ENCODE assay signal across 33 cellular contexts in genomic region chr16:79612207-79612606, GRCh38. TPM values are rescaled to one million over a fixed set of nuclear protein-coding genes. Genes with fewer than 3 reads are reported as not detected.
DNase-seq lines count a peak whose midpoint lies in the region; FAIRE-seq and TF ChIP-seq lines count a peak whose summit lies in the region.
"Had no signal": no experiment of that assay in that cellular context is flagged by ENCODE, and none has a peak within 500 bp of the region (broad histone marks: within the 10 kb centered on the region; RNA-seq: fewer than 3 reads in every experiment).

No MANE protein-coding gene starts in this region.

- TF ChIP-seq CTCF in LNCaP clone FGC (IDR thresholded peaks at IDR 0.05; ENCODE audit: control insufficient read depth, extremely low read depth, insufficient read depth) (no peak), choroid plexus epithelial cell (conservative IDR thresholded peaks at IDR 0.05; ENCODE audit: low read depth, low read length) (no peak), kidney (IDR thresholded peaks at IDR 0.05; ENCODE audit: borderline replicate concordance, extremely low read depth, insufficient read depth) (no peak)

- peak; percentile 72 for DNase-seq in A172 (ENCODE audit: low spot score)
- DNase-seq in LNCaP clone FGC (ENCODE audit: low read depth), result peak; percentile 65
- DNase-seq in choroid plexus epithelial cell (ENCODE audit: low read depth), result peak; percentile 30
- DNase-seq in kidney glomerular epithelial cell (lab: John Stamatoyannopoulos, UW), result peak; percentile 60
- DNase-seq in MV-4-11 (lab: John Stamatoyannopoulos, UW), result no peak
- no peak for DNase-seq in kidney
- DNase-seq in GM03348 (ENCODE audit: low spot score), result no peak
- DNase-seq in activated CD8-positive, alpha-beta memory T cell treated with anti-CD3 and anti-CD28 coated beads, Interleukin-2, amount 50 U/mL, for 4 hours, result no peak
- DNase-seq: activated CD4-positive, alpha-beta T cell treated with anti-CD3 and anti-CD28 coated beads for 48 hours; activated CD8-positive, alpha-beta memory T cell treated with anti-CD3 and anti-CD28 coated beads for 24 hours; activated effector memory CD4-positive, alpha-beta T cell treated with anti-CD3 and anti-CD28 coated beads, Interleukin-2, amount 50 U/mL, for 16 hours; activated T-cell treated with anti-CD3 and anti-CD28 coated beads, Interleukin-2, amount 50 U/mL, for 1 hour; BE2C; body of pancreas; colonic mucosa; effector CD8-positive, alpha-beta T cell; KBM-7; left ventricle myocardium superior; natural killer cell; NCI-H1048; NCI-H1694 treated with DMSO at 0.1 percent for 48 hours; NCI-H524 treated with DMSO at 0.1 percent for 48 hours; NK-92 treated with Interleukin-12 subunit alpha and Interleukin-12 subunit beta, amount 100 ng/mL, for 24 hours; occipital lobe; PC-3; SHP77; stimulated activated CD8-positive, alpha-beta memory T cell treated with anti-CD3 and anti-CD28 coated beads, Interleukin-4, amount 100 ng/mL, for 48 hours; stimulated activated naive CD8-positive, alpha-beta T cell treated with anti-CD3 and anti-CD28 coated beads, Interleukin-15, amount 100 ng/mL, for 72 hours; thyroid gland had no signal

- H3K36me3 ChIP-seq in kidney (ENCODE audit: control insufficient read depth in 1 of 2, insufficient read depth in 2 of 2, low read length in 2 of 2), result no peaks in the 10 kb centered on the region
- H3K36me3 ChIP-seq: BE2C, colonic mucosa, thyroid gland, vagina had no signal

- no peaks in the 10 kb centered on the region for H3K9me3 ChIP-seq in kidney (ENCODE audit: control insufficient read depth in 1 of 2, low read length in 2 of 2)
- H3K9me3 ChIP-seq: BE2C, body of pancreas, colonic mucosa, thyroid gland, vagina had no signal

- H3K4me3 ChIP-seq in LNCaP clone FGC (ENCODE audit: low read depth, low read length) (no peak overlapping the region), choroid plexus epithelial cell (ENCODE audit: low read depth, low read length) (no peak overlapping the region), kidney (ENCODE audit: low read length in 2 of 2) (no peak overlapping the region)
- H3K4me3 ChIP-seq: body of pancreas, colonic mucosa, skin epidermis, thyroid gland, vagina had no signal

- H3K27ac ChIP-seq in kidney (ENCODE audit: low read depth in 2 of 2, low read length in 2 of 2), result no peak overlapping the region
- H3K27ac ChIP-seq: body of pancreas, colonic mucosa, thyroid gland, vagina, VCaP had no signal

- no peak for FAIRE-seq in kidney (lab: Jason Lieb, UNC)
- FAIRE-seq: A204.1 had no signal

- intact Hi-C loops in kidney (cut with DNase I), result no loop called here

- peaks cover 0 to 2% of the 10 kb centered on the region in 2 donors for H3K4me1 ChIP-seq in kidney (ENCODE audit: control insufficient read depth in 1 of 2, insufficient read depth in 1 of 2, low read depth in 1 of 2, low read length in 2 of 2)
- H3K4me1 ChIP-seq: BE2C, body of pancreas, colonic mucosa had no signal

- H3K9ac ChIP-seq in kidney (ENCODE audit: low read length in 2 of 2), result no peak overlapping the region

RNA-seq across cellular contexts. Expression of gene MAF, which starts 11.7 kb away (rescaled TPM):
- total RNA-seq in A172 (2014; rRNA removed; shearing (Covaris generic)), result 0.12 TPM in 1 of 2 replicates, not detected in the other
- 70.1 TPM for total RNA-seq in kidney
- polyA plus RNA-seq in kidney (ENCODE audit: insufficient read depth, low read depth, low replicate concordance), result 47.1 TPM
- total RNA-seq: PC-3 had no signal

Comparison
In these comparisons a context has a peak if more than half of its experiments do, and no peak if none do; other contexts are left out.
1. DNase-seq: peak in A172 (single experiment), LNCaP clone FGC (single experiment), choroid plexus epithelial cell (single experiment) and kidney glomerular epithelial cell (single experiment); none in MV-4-11 (single experiment), kidney (single experiment), GM03348 (single experiment) and activated CD8-positive, alpha-beta memory T cell treated with anti-CD3 and anti-CD28 coated beads, Interleukin-2, amount 50 U/mL, for 4 hours (single experiment).
2. RNA of gene MAF, which starts 11.7 kb away (total RNA-seq): 70.1 TPM in kidney (single experiment); 0.12 TPM in A172; every median in the first group is over 10 times any median in the second.